18 cellular contexts compared by ENCODE assay signal in genomic region chr9:98326402-98327248, GRCh38.
DNase-seq lines count a peak whose midpoint lies in the region; ATAC-seq, FAIRE-seq and TF ChIP-seq lines count a peak whose summit lies in the region.
"Had no signal": no experiment of that assay in that cellular context is flagged by ENCODE, and none has a peak within 500 bp of the region (broad histone marks: within the 10 kb centered on the region; RNA-seq: fewer than 3 reads in every experiment).

No MANE protein-coding gene starts in this region.

- TF ChIP-seq RAD21 in SK-N-SH (IDR thresholded peaks at IDR 0.05; ENCODE audit: low read length) (no peak), K562 (CRISPR knock-in tag; conservative IDR thresholded peaks at IDR 0.05 in 1 of 2, IDR thresholded peaks at IDR 0.05 in 1 of 2) (no peak)

- TF ChIP-seq EP300 in SK-N-SH (IDR thresholded peaks at IDR 0.05; ENCODE audit: borderline replicate concordance in 1 of 2, low read depth in 1 of 2, low read length in 1 of 2) (no peak), K562 (IDR thresholded peaks at IDR 0.05; ENCODE audit: low read length) (peak; percentile 29; the same call in 1 of the 2 replicates)

- in situ Hi-C loops in K562 (cut with MboI) = no loop called here

- DNase-seq in SK-N-SH (no peak), NCI-H2171 (lab: John Stamatoyannopoulos, UW) (peak; percentile 46), K562 (ENCODE audit: extremely low read depth in 1 of 4, low spot score in 3 of 4) (peak; percentile 64 to 78 (median 72)), osteoblast (ENCODE audit: insufficient read length, low spot score, missing footprints) (peak; percentile 47), progenitor cell of endocrine pancreas (ENCODE audit: low spot score, unreplicated experiment) (no peak), DMS153 treated with DMSO at 0.1 percent for 48 hours (lab: John Stamatoyannopoulos, UW; ENCODE audit: unreplicated experiment) (no peak)
- DNase-seq in stimulated activated naive CD4-positive, alpha-beta T cell treated with Interleukin-2 at 50 U/mL for 16 hours (lab: John Stamatoyannopoulos, UW) = no peak
- DNase-seq: activated CD4-positive, alpha-beta T cell treated with anti-CD3 and anti-CD28 coated beads for 4 hours; effector CD8-positive, alpha-beta T cell; NCI-H1930; stimulated activated CD4-positive, alpha-beta T cell treated with anti-CD3 and anti-CD28 coated beads, Interleukin-12 subunit alpha, Interleukin-12 subunit beta, amount 100 ng/mL, for 4 hours; SW 1271; transverse colon had no signal

- no peak for TF ChIP-seq CTCF in SK-N-SH (IDR thresholded peaks at IDR 0.05)
- TF ChIP-seq CTCF in K562 (IDR thresholded peaks at IDR 0.05 in 2 of 3, conservative IDR thresholded peaks at IDR 0.05 in 1 of 3; ENCODE audit: insufficient read depth in 2 of 3, low read depth in 1 of 3, low read length in 3 of 3) = no peak
- no peak for TF ChIP-seq CTCF in osteoblast (IDR thresholded peaks at IDR 0.05; ENCODE audit: extremely low read depth, low read depth, low read length)
- TF ChIP-seq CTCF in progenitor cell of endocrine pancreas (IDR thresholded peaks at IDR 0.05; ENCODE audit: unreplicated experiment) = no peak

- no peak overlapping the region for H3K4me2 ChIP-seq in SK-N-SH
- H3K4me2 ChIP-seq in K562 (ENCODE audit: insufficient read depth, low read length) = peak overlapping the region; percentile 46; the same call in 1 of the 2 replicates
- H3K4me2 ChIP-seq in osteoblast (ENCODE audit: insufficient read depth, low read length) = no peak overlapping the region

- no peaks in the 10 kb centered on the region for H3K36me3 Mint-ChIP-seq in progenitor cell of endocrine pancreas (ENCODE audit: insufficient read depth)

- H4K20me1 ChIP-seq in SK-N-SH (ENCODE audit: insufficient read depth) (no peaks in the 10 kb centered on the region), K562 (replicated peaks; ENCODE audit: control insufficient read depth, insufficient read depth, low read length) (no peaks in the 10 kb centered on the region), osteoblast (ENCODE audit: insufficient read depth, low read length) (no peaks in the 10 kb centered on the region)

- H3K27ac ChIP-seq in SK-N-SH (ENCODE audit: low read depth in 2 of 2, low read length in 1 of 2) (no peak overlapping the region), K562 (ENCODE audit: extremely low read depth, low read depth, low read length) (no peak overlapping the region), osteoblast (ENCODE audit: low read depth, low read length) (no peak overlapping the region)
- H3K27ac ChIP-seq: transverse colon had no signal

- POLR2A ChIA-PET in SK-N-SH (lab: Yijun Ruan, JAX) (no interaction called here), K562 (lab: Yijun Ruan, JAX) (interaction anchor here (0.6 to 1.3 kb wide), 2 partner anchors 14 to 34 kb away, joined by 3 to 4 read pairs; no protein-coding TSS in a partner anchor)

- no peaks in the 10 kb centered on the region for H3K36me3 ChIP-seq in SK-N-SH (replicated peaks in 1 of 2; ENCODE audit: control insufficient read depth in 1 of 2, insufficient read depth in 2 of 2, low read length in 1 of 2)
- H3K36me3 ChIP-seq in K562 (ENCODE audit: control insufficient read depth, insufficient read depth, low read length) = no peaks in the 10 kb centered on the region
- no peaks in the 10 kb centered on the region for H3K36me3 ChIP-seq in osteoblast (ENCODE audit: insufficient read depth, low read length)
- H3K36me3 ChIP-seq: HAP-1, transverse colon had no signal

- intact Hi-C loops in K562 (cut with micrococcal nuclease) = no loop called here

- H3K27me3 Mint-ChIP-seq in progenitor cell of endocrine pancreas = peaks cover 14% of the 10 kb centered on the region

- no peak overlapping the region for H3K4me3 Mint-ChIP-seq in progenitor cell of endocrine pancreas (ENCODE audit: low read depth)
- H3K4me3 Mint-ChIP-seq: activated T-helper 17 cell treated with anti-CD3 and anti-CD28 coated beads, Interleukin-2, amount 50 U/mL, for 72 hours; neural crest cell had no signal

- peak; percentile 83 for FAIRE-seq in K562 (lab: Jason Lieb, UNC)
- FAIRE-seq: A204.1 had no signal

- H3K9me3 Mint-ChIP-seq in progenitor cell of endocrine pancreas (ENCODE audit: low read depth) = no peaks in the 10 kb centered on the region
- H3K9me3 Mint-ChIP-seq: activated T-helper 17 cell treated with anti-CD3 and anti-CD28 coated beads, Interleukin-2, amount 50 U/mL, for 72 hours; neural crest cell had no signal

- H3K9me3 ChIP-seq in SK-N-SH (no peaks in the 10 kb centered on the region), K562 (replicated peaks; ENCODE audit: control insufficient read depth, insufficient read depth, low read depth, low read length) (no peaks in the 10 kb centered on the region), osteoblast (ENCODE audit: low read depth, low read length) (no peaks in the 10 kb centered on the region)
- H3K9me3 ChIP-seq: HAP-1, transverse colon had no signal

- no peaks in the 10 kb centered on the region for H3K4me1 Mint-ChIP-seq in progenitor cell of endocrine pancreas (ENCODE audit: low read depth)
- H3K4me1 Mint-ChIP-seq: activated T-helper 17 cell treated with anti-CD3 and anti-CD28 coated beads, Interleukin-2, amount 50 U/mL, for 72 hours; neural crest cell had no signal

- no peak overlapping the region for H3K27ac Mint-ChIP-seq in progenitor cell of endocrine pancreas
- H3K27ac Mint-ChIP-seq: activated T-helper 17 cell treated with anti-CD3 and anti-CD28 coated beads, Interleukin-2, amount 50 U/mL, for 72 hours had no signal

- peaks cover 5% of the 10 kb centered on the region for H3F3A ChIP-seq in SK-N-SH (replicated peaks; ENCODE audit: insufficient read depth)

- H3K79me2 ChIP-seq in SK-N-SH (ENCODE audit: insufficient read depth) (no peaks in the 10 kb centered on the region), K562 (ENCODE audit: control insufficient read depth, insufficient read depth, low read length) (no peaks in the 10 kb centered on the region), osteoblast (ENCODE audit: insufficient read depth, low read length) (no peaks in the 10 kb centered on the region)

- H3K4me1 ChIP-seq in SK-N-SH (ENCODE audit: control insufficient read depth in 1 of 2, insufficient read depth in 2 of 2, low read depth in 1 of 2, low read length in 1 of 2) = peaks cover 5 to 11% of the 10 kb centered on the region in 2 experiments; a peak in 3 of 4 replicates
- peaks cover 11 to 15% of the 10 kb centered on the region in 2 experiments for H3K4me1 ChIP-seq in K562 (replicated peaks in 1 of 2; ENCODE audit: control insufficient read depth in 2 of 2, insufficient read depth in 2 of 2, low read length in 2 of 2)
- H3K4me1 ChIP-seq in osteoblast (ENCODE audit: insufficient read depth, low read length) = peaks cover 14% of the 10 kb centered on the region
- H3K4me1 ChIP-seq: HAP-1, transverse colon had no signal

- WGBS in SK-N-SH (ENCODE audit: low lambda C conversion rate) = 57% methylated on average over 3 of the region's 3 CpGs
- 29% methylated on average over 3 of the region's 3 CpGs for WGBS in K562 (ENCODE audit: insufficient coverage, low coverage, missing lambda C conversion rate)

- H3K9ac ChIP-seq in SK-N-SH = no peak overlapping the region
- no peak overlapping the region for H3K9ac ChIP-seq in K562 (ENCODE audit: insufficient read depth in 1 of 2, low read depth in 2 of 2, low read length in 2 of 2)

- no peaks in the 10 kb centered on the region for H3K9me2 ChIP-seq in SK-N-SH

- no peak for ATAC-seq in SK-N-SH treated with all-trans-retinoic acid at 6 μM for 48 hours
- peak; percentile 93 for ATAC-seq in K562
- ATAC-seq: activated T-helper 17 cell treated with anti-CD3 and anti-CD28 coated beads, Interleukin-2, amount 50 U/mL, for 72 hours had no signal

- H3K9me1 ChIP-seq in K562 (ENCODE audit: control insufficient read depth, insufficient read depth, low read length) = no peaks in the 10 kb centered on the region

- CTCF ChIA-PET in SK-N-SH (lab: Yijun Ruan, JAX) = interaction anchor here (1.0 to 2.8 kb wide), 4 partner anchors 9 to 449 kb away, joined by 3 to 11 read pairs (median 6); no protein-coding TSS in a partner anchor
- CTCF ChIA-PET in K562 (lab: Yijun Ruan, JAX; ENCODE audit: low intra/inter-chr PET ratio) = no interaction called here

- no peak for TF ChIP-seq POLR2A in K562 (conservative IDR thresholded peaks at IDR 0.05)

- no peak overlapping the region for H3K4me3 ChIP-seq in SK-N-SH (ENCODE audit: low read depth in 2 of 2, low read length in 1 of 2)
- no peak overlapping the region for H3K4me3 ChIP-seq in K562
- no peak overlapping the region for H3K4me3 ChIP-seq in osteoblast (ENCODE audit: insufficient read depth, low read length)
- H3K4me3 ChIP-seq: HAP-1, transverse colon had no signal

- BruUV-seq in K562 (replicated peaks; lab: Mats Ljungman, UMichigan) = TSS peak; percentile 94

- H3K27me3 ChIP-seq in SK-N-SH (ENCODE audit: insufficient read depth) (no peaks in the 10 kb centered on the region), K562 (ENCODE audit: control insufficient read depth in 2 of 2, insufficient read depth in 2 of 2, low read length in 2 of 2) (no peaks in the 10 kb centered on the region), osteoblast (ENCODE audit: insufficient read depth, low read length) (no peaks in the 10 kb centered on the region)
- H3K27me3 ChIP-seq: transverse colon had no signal

- H2AFZ ChIP-seq in SK-N-SH (ENCODE audit: low read depth) (no peak overlapping the region), K562 (ENCODE audit: low read depth, low read length) (peak overlapping the region; percentile 22), osteoblast (ENCODE audit: low read length) (no peak overlapping the region)

TF ChIP-seq in SK-N-SH, 30 proteins besides CTCF, POLR2A, EP300 and RAD21 (continues in another document):
- TF ChIP-seq NFIC (IDR thresholded peaks at IDR 0.05; ENCODE audit: borderline replicate concordance) = no peak

TF ChIP-seq in SK-N-SH treated with all-trans-retinoic acid at 6 μM for 48 hours, 23 proteins besides CTCF, POLR2A, EP300 and RAD21 (continues in another document):
- TF ChIP-seq ZNF8 (CRISPR knock-in tag; IDR thresholded peaks at IDR 0.05) (no peak), BACH2 (CRISPR knock-in tag; IDR thresholded peaks at IDR 0.05; ENCODE audit: borderline replicate concordance) (no peak), GLIS3 (CRISPR knock-in tag; IDR thresholded peaks at IDR 0.05) (no peak), SNAI2 (CRISPR knock-in tag; IDR thresholded peaks at IDR 0.05) (no peak), ESRRG (CRISPR knock-in tag; IDR thresholded peaks at IDR 0.05) (no peak), RARB (CRISPR knock-in tag; IDR thresholded peaks at IDR 0.05) (no peak), ZFP30 (CRISPR knock-in tag; IDR thresholded peaks at IDR 0.05) (no peak)

TF ChIP-seq in K562, 482 proteins besides CTCF, POLR2A, EP300 and RAD21 (continues in another document):
- TF ChIP-seq EP400 (IDR thresholded peaks at IDR 0.05) (peak; percentile 72), DDX20 (tag; IDR thresholded peaks at IDR 0.05; ENCODE audit: low read depth) (no peak), SNIP1 (IDR thresholded peaks at IDR 0.05; ENCODE audit: low read depth) (no peak), ZNF766 (CRISPR knock-in tag; conservative IDR thresholded peaks at IDR 0.05) (peak; percentile 66; the same call in 1 of the 2 replicates), TCF3 (CRISPR knock-in tag; IDR thresholded peaks at IDR 0.05) (0 out of 2 replicates have a peak, but pooled peaks have one; percentile 17), BHLHE40 (IDR thresholded peaks at IDR 0.05; ENCODE audit: low read length) (0 out of 2 replicates have a peak, but pooled peaks have one; percentile 11)

Comparison
In these comparisons a context has a peak if more than half of its experiments do, and no peak if none do; other contexts are left out.
1. DNase-seq: peak in NCI-H2171 (single experiment), K562 (4 of 4) and osteoblast (single experiment); none in SK-N-SH (single experiment), progenitor cell of endocrine pancreas (single experiment), DMS153 treated with DMSO at 0.1 percent for 48 hours (single experiment) and stimulated activated naive CD4-positive, alpha-beta T cell treated with Interleukin-2 at 50 U/mL for 16 hours (single experiment).
2. Of the 27 proteins assayed by ChIP-seq in both K562 and SK-N-SH: peak only in K562: EP300, MAX, NFIC, USF2 and YY1; only in SK-N-SH: none; in both: USF1; in neither: 19; mixed calls (peak in some experiments, not most) for 2.